ENCODE assay signal across 12 cellular contexts in genomic region chr5:153960269-153961215, GRCh38.
A peak's percentile ranks its signal among the peaks of the same experiment; 100 is the strongest.
DNase-seq lines count a peak whose midpoint lies in the region; ATAC-seq and TF ChIP-seq lines count a peak whose summit lies in the region.
"Had no signal": no experiment of that assay in that cellular context is flagged by ENCODE, and none has a peak within 500 bp of the region (broad histone marks: within the 10 kb centered on the region; RNA-seq: fewer than 3 reads in every experiment).

No MANE protein-coding gene starts in this region.

- CTCF ChIA-PET in GM10248 (lab: Yijun Ruan, JAX) = interaction anchor here (1.0 kb wide), 1 partner anchor 15 kb away, joined by 3 read pairs; no protein-coding TSS in a partner anchor

- H3K4me1 Mint-ChIP-seq in effector memory CD8-positive, alpha-beta T cell (ENCODE audit: low read depth in 2 of 2) = peaks cover 18 to 22% of the 10 kb centered on the region in 2 donors

- POLR2A ChIA-PET in GM10248 (lab: Yijun Ruan, JAX) = no interaction called here

- peak; percentile 86 for ATAC-seq in effector memory CD8-positive, alpha-beta T cell (replicated peaks)
- ATAC-seq in HG03439 (IDR thresholded peaks at IDR 0.05; ENCODE audit: unreplicated experiment) = no peak

- peaks cover 0 to 9% of the 10 kb centered on the region in 2 donors for H3K27me3 Mint-ChIP-seq in effector memory CD8-positive, alpha-beta T cell

- TF ChIP-seq CTCF in GM10248 (IDR thresholded peaks at IDR 0.05; ENCODE audit: control extremely low read depth, extremely low read depth, low read depth, missing control alignments) = no peak

- H3K4me3 Mint-ChIP-seq in effector memory CD8-positive, alpha-beta T cell = peak overlapping the region; percentile 58 to 77

- H3K9me3 Mint-ChIP-seq in effector memory CD8-positive, alpha-beta T cell = no peaks in the 10 kb centered on the region

- peak; percentile 13 for DNase-seq in NCI-H748 (lab: John Stamatoyannopoulos, UW; ENCODE audit: unreplicated experiment)
- no peak for DNase-seq in NCI-H748 treated with DMSO at 0.1 percent for 48 hours (lab: John Stamatoyannopoulos, UW)
- peak; percentile 18 for DNase-seq in KBM-7
- peak; percentile 26 to 37 (median 27) for DNase-seq in effector memory CD8-positive, alpha-beta T cell
- peak; percentile 2 for DNase-seq in stimulated activated CD8-positive, alpha-beta memory T cell treated with anti-CD3 and anti-CD28 coated beads, Interleukin-12 subunit alpha, Interleukin-12 subunit beta, amount 100 ng/mL, for 1 hour (ENCODE audit: low read depth)
- no peak for DNase-seq in GM10248 (ENCODE audit: extremely low spot score)
- DNase-seq in T-helper 9 cell = no peak
- DNase-seq: activated CD4-positive, CD25-positive, alpha-beta regulatory T cell; effector memory CD4-positive, alpha-beta T cell; left lung; NCI-H526 had no signal

- peak overlapping the region; percentile 83 to 93 for H3K27ac Mint-ChIP-seq in effector memory CD8-positive, alpha-beta T cell

- peaks cover 7% of the 10 kb centered on the region for H3K36me3 Mint-ChIP-seq in effector memory CD8-positive, alpha-beta T cell (ENCODE audit: insufficient read depth)

- in situ Hi-C loops in KBM-7 (cut with MboI; ENCODE audit: low pct_unique_long_range_greater_than_20kb, low sequenced_read_pairs) = loop anchor here (25.0 kb wide), 2 partner anchors 448 to 1423 kb away; no protein-coding TSS in a partner anchor

Comparison
In these comparisons a context has a peak if more than half of its experiments do, and no peak if none do; other contexts are left out.
1. DNase-seq: peak in NCI-H748 (single experiment), KBM-7 (single experiment), effector memory CD8-positive, alpha-beta T cell (3 of 3) and stimulated activated CD8-positive, alpha-beta memory T cell treated with anti-CD3 and anti-CD28 coated beads, Interleukin-12 subunit alpha, Interleukin-12 subunit beta, amount 100 ng/mL, for 1 hour (single experiment); none in NCI-H748 treated with DMSO at 0.1 percent for 48 hours (single experiment), GM10248 (single experiment) and T-helper 9 cell (single experiment).